Comparison of ENCODE assay signal across 14 cellular contexts in the genomic region with DNA sequence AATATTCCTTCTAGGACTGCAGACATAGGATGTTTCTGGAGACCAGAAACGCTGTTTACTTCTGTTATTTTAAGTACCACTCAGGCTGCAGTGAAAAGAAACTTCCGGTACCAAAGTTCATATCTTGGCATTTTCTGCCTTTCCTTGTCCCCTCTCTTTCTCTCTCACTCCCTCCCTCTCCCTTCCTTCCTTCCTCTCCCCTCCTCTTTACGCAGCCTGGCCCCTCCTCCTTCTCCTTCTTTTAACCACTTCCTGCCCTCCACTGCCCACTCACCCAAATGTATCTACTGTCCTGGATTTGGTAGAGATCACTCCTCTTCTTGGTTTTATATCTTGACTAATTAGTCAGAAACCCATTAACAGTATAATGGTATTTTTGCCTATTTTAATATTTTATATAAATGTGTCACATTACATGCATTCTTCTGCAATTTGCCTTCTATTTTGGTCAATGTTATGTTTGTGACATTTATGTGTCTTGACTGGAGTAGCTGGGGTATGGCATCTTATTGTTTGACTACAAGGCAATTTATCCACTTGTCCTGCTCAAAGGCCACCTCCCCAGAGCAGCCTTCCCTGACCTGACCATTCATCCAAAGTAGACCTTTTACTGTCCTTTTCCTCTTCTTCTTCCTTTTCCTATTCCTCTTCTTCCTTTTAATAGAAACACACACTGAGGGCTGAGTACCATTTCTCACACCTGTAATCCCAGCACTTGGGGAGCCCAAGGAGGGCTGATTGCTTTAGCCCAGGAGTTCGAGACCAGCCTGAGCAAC. TPM values are rescaled to one million over a fixed set of nuclear protein-coding genes. Genes with fewer than 3 reads are reported as not detected.
DNase-seq lines count a peak whose midpoint lies in the region; ATAC-seq, FAIRE-seq and TF ChIP-seq lines count a peak whose summit lies in the region.
"Had no signal": no experiment of that assay in that cellular context is flagged by ENCODE, and none has a peak within 500 bp of the region (broad histone marks: within the 10 kb centered on the region; RNA-seq: fewer than 3 reads in every experiment).

No MANE protein-coding gene starts in this region.

- TF ChIP-seq POLR2A in endothelial cell of umbilical vein (IDR thresholded peaks at IDR 0.05; ENCODE audit: low read depth, low read length): no peak

- no peaks in the 10 kb centered on the region for H4K20me1 ChIP-seq in endothelial cell of umbilical vein (replicated peaks; ENCODE audit: control insufficient read depth, extremely low read depth, insufficient read depth, low read length)

- H3K4me1 ChIP-seq in CD8-positive, alpha-beta T cell (ENCODE audit: insufficient read depth, low read length): peaks cover 18% of the 10 kb centered on the region
- peaks cover 8% of the 10 kb centered on the region for H3K4me1 ChIP-seq in endothelial cell of umbilical vein (ENCODE audit: control insufficient read depth, extremely low read depth, insufficient read depth, low read length)
- H3K4me1 ChIP-seq: psoas muscle had no signal

- no TSS peak for BruUV-seq in endothelial cell of umbilical vein (replicated peaks; lab: Mats Ljungman, UMichigan)

- H3K27me3 Mint-ChIP-seq in CD8-positive, alpha-beta T cell (ENCODE audit: low read depth): no peaks in the 10 kb centered on the region
- H3K27me3 Mint-ChIP-seq in T-helper 2 cell treated with Interferon-gamma antibody and Interleukin-4, amounts not matched to agents 5 μg/mL and 100 μg/mL, for 36 hours (ENCODE audit: low read depth): no peaks in the 10 kb centered on the region

- dilution Hi-C loops in endothelial cell of umbilical vein (cut with MboI; ENCODE audit: extremely low pct_ligation_motif_present, low sequenced_read_pairs): no loop called here

- CTCF ChIA-PET in CD8-positive, alpha-beta T cell (lab: Charles Lee): no interaction called here
- CTCF ChIA-PET in endothelial cell of umbilical vein (lab: Charles Lee) (no interaction called here), RWPE1 (lab: Yijun Ruan, JAX) (no interaction called here)

- peak overlapping the region; percentile 17 for H3K27ac Mint-ChIP-seq in CD8-positive, alpha-beta T cell
- H3K27ac Mint-ChIP-seq in T-helper 2 cell treated with Interferon-gamma antibody and Interleukin-4, amounts not matched to agents 5 μg/mL and 100 μg/mL, for 36 hours: peak overlapping the region; percentile 48

- H3K27me3 ChIP-seq in CD8-positive, alpha-beta T cell (ENCODE audit: insufficient read depth, low read length): no peaks in the 10 kb centered on the region
- H3K27me3 ChIP-seq in endothelial cell of umbilical vein (ENCODE audit: control insufficient read depth in 2 of 2, insufficient read depth in 2 of 2, low read length in 2 of 2): no peaks in the 10 kb centered on the region
- H3K27me3 ChIP-seq: hepatocyte had no signal

- no peak overlapping the region for H3K27ac ChIP-seq in CD8-positive, alpha-beta T cell (ENCODE audit: low read depth, low read length)
- H3K27ac ChIP-seq in endothelial cell of umbilical vein (ENCODE audit: insufficient read depth, low read depth, low read length) (no peak overlapping the region), RWPE1 (no peak overlapping the region)
- H3K27ac ChIP-seq: hepatocyte, psoas muscle had no signal

- H3K9me3 ChIP-seq in CD8-positive, alpha-beta T cell (ENCODE audit: low read length): no peaks in the 10 kb centered on the region
- no peaks in the 10 kb centered on the region for H3K9me3 ChIP-seq in endothelial cell of umbilical vein (replicated peaks; ENCODE audit: control insufficient read depth, insufficient read depth, low read length)

- no peak overlapping the region for H3K9ac ChIP-seq in endothelial cell of umbilical vein (replicated peaks; ENCODE audit: extremely low read depth, insufficient read depth, low read length)

- H3K4me3 ChIP-seq in CD8-positive, alpha-beta T cell (ENCODE audit: low read depth, low read length): no peak overlapping the region
- no peak overlapping the region for H3K4me3 ChIP-seq in endothelial cell of umbilical vein (replicated peaks in 1 of 3; ENCODE audit: insufficient read depth in 1 of 3, low read depth in 1 of 3, low read length in 3 of 3)
- H3K4me3 ChIP-seq: hepatocyte, psoas muscle had no signal

- H2AFZ ChIP-seq in endothelial cell of umbilical vein (ENCODE audit: low read depth, low read length): no peak overlapping the region
- H2AFZ ChIP-seq: hepatocyte had no signal

- H3K9me3 Mint-ChIP-seq in CD8-positive, alpha-beta T cell: no peaks in the 10 kb centered on the region
- no peaks in the 10 kb centered on the region for H3K9me3 Mint-ChIP-seq in T-helper 2 cell treated with Interferon-gamma antibody and Interleukin-4, amounts not matched to agents 5 μg/mL and 100 μg/mL, for 36 hours

- DNase-seq in CD8-positive, alpha-beta T cell: no peak
- peak; percentile 14 for DNase-seq in EL
- no peak for DNase-seq in T-helper 2 cell treated with Interferon-gamma antibody and Interleukin-4, amounts not matched to agents 5 μg/mL and 100 μg/mL, for 36 hours (ENCODE audit: low spot score)
- DNase-seq in endothelial cell of umbilical vein (ENCODE audit: low read depth, low spot score): no peak
- DNase-seq in NCI-H1436 treated with DMSO at 0.1 percent for 48 hours (lab: John Stamatoyannopoulos, UW): no peak
- DNase-seq in RWPE1 (ENCODE audit: low spot score): no peak
- no peak for DNase-seq in occipital lobe (lab: John Stamatoyannopoulos, UW)
- DNase-seq: activated gamma-delta T cell; CD8-positive, alpha-beta memory T cell; NCI-H2081; NCI-H69; psoas muscle had no signal

- H3K36me3 Mint-ChIP-seq in CD8-positive, alpha-beta T cell: no peaks in the 10 kb centered on the region
- peaks cover 2% of the 10 kb centered on the region for H3K36me3 Mint-ChIP-seq in T-helper 2 cell treated with Interferon-gamma antibody and Interleukin-4, amounts not matched to agents 5 μg/mL and 100 μg/mL, for 36 hours (ENCODE audit: low read depth)

- H3K9me1 ChIP-seq in endothelial cell of umbilical vein (replicated peaks; ENCODE audit: control insufficient read depth, extremely low read depth, insufficient read depth, low read length): no peaks in the 10 kb centered on the region

- H3K36me3 ChIP-seq in CD8-positive, alpha-beta T cell (ENCODE audit: insufficient read depth, low read length): no peaks in the 10 kb centered on the region
- no peaks in the 10 kb centered on the region for H3K36me3 ChIP-seq in endothelial cell of umbilical vein (ENCODE audit: control insufficient read depth in 2 of 2, extremely low read depth in 1 of 2, insufficient read depth in 2 of 2, low read length in 2 of 2)

- no peak overlapping the region for H3K4me2 ChIP-seq in endothelial cell of umbilical vein (ENCODE audit: insufficient read depth, low read length)
- H3K4me2 ChIP-seq: hepatocyte had no signal

- no peaks in the 10 kb centered on the region for H3K79me2 ChIP-seq in endothelial cell of umbilical vein (ENCODE audit: control insufficient read depth, insufficient read depth, low read length)
- H3K79me2 ChIP-seq: hepatocyte had no signal

- no peak for ATAC-seq in CD8-positive, alpha-beta T cell
- ATAC-seq: psoas muscle had no signal

- FAIRE-seq in endothelial cell of umbilical vein (lab: Jason Lieb, UNC): peak; percentile 43
- FAIRE-seq: GM19239 had no signal

- TF ChIP-seq CTCF in CD8-positive, alpha-beta T cell (IDR thresholded peaks at IDR 0.05): no peak
- TF ChIP-seq CTCF in endothelial cell of umbilical vein (IDR thresholded peaks at IDR 0.05; ENCODE audit: extremely low read depth in 1 of 2, insufficient read depth in 1 of 2, low read depth in 1 of 2, low read length in 2 of 2): no peak
- TF ChIP-seq CTCF in RWPE1 (conservative IDR thresholded peaks at IDR 0.05; ENCODE audit: low read depth): no peak

- peaks cover 20% of the 10 kb centered on the region for H3K4me1 Mint-ChIP-seq in CD8-positive, alpha-beta T cell (ENCODE audit: low read depth)
- H3K4me1 Mint-ChIP-seq in T-helper 2 cell treated with Interferon-gamma antibody and Interleukin-4, amounts not matched to agents 5 μg/mL and 100 μg/mL, for 36 hours (ENCODE audit: low read depth): peaks cover 24% of the 10 kb centered on the region

- intact Hi-C loops in CD8-positive, alpha-beta T cell (cut with DNase I, micrococcal nuclease): no loop called here
- intact Hi-C loops in endothelial cell of umbilical vein (cut with micrococcal nuclease): no loop called here

- POLR2A ChIA-PET in CD8-positive, alpha-beta T cell (lab: Charles Lee): no interaction called here
- POLR2A ChIA-PET in endothelial cell of umbilical vein (lab: Charles Lee): no interaction called here
- POLR2A ChIA-PET in RWPE1 (lab: Yijun Ruan, JAX; ENCODE audit: low non-redundant PET): no interaction called here

- H3K4me3 Mint-ChIP-seq in CD8-positive, alpha-beta T cell: peak overlapping the region; percentile 16
- H3K4me3 Mint-ChIP-seq in T-helper 2 cell treated with Interferon-gamma antibody and Interleukin-4, amounts not matched to agents 5 μg/mL and 100 μg/mL, for 36 hours: peak overlapping the region; percentile 41

TF ChIP-seq in endothelial cell of umbilical vein, 7 proteins besides CTCF, POLR2A, EP300 and RAD21:
- TF ChIP-seq POLR2AphosphoS5 (IDR thresholded peaks at IDR 0.05; ENCODE audit: insufficient read depth, low read depth, low read length): no peak

RNA-seq across cellular contexts. Expression of a gene that starts 56.9 kb away (rescaled TPM):
- total RNA-seq in CD8-positive, alpha-beta T cell: 10 to 100 TPM; 35.5 to 38.5 TPM
- total RNA-seq in endothelial cell of umbilical vein (23.9 and 24.2 TPM in 2 replicates), occipital lobe (26.0 TPM)
- 10.1 and 11.9 TPM in 2 replicates for polyA plus RNA-seq in endothelial cell of umbilical vein
- 11.0 and 11.3 TPM in 2 replicates for polyA plus RNA-seq in endothelial cell of umbilical vein (2011; cell fraction: cytosol; rRNA removed)
- 15.7 and 18.2 TPM in 2 replicates for polyA plus RNA-seq in endothelial cell of umbilical vein (2011; cell fraction: nucleus; rRNA removed)
- polyA plus RNA-seq in endothelial cell of umbilical vein (2012): 19.4 and 20.9 TPM in 2 replicates
- polyA minus RNA-seq in endothelial cell of umbilical vein: 17.8 and 20.6 TPM in 2 replicates
- 25.7 TPM for polyA minus RNA-seq in endothelial cell of umbilical vein (2011; cell fraction: cytosol; rRNA and poly(A)+ RNA removed)
- 12.8 and 13.3 TPM in 2 replicates for polyA minus RNA-seq in endothelial cell of umbilical vein (2011; cell fraction: nucleus; rRNA and poly(A)+ RNA removed)
